ENCODE assay signal across 8 cellular contexts in genomic region chr9:129991139-129991538, GRCh38. TPM values are rescaled to one million over a fixed set of nuclear protein-coding genes. Genes with fewer than 3 reads are reported as not detected.
DNase-seq lines count a peak whose midpoint lies in the region; ATAC-seq and TF ChIP-seq lines count a peak whose summit lies in the region.
"Not testable (repeated sequence)": the region's sequence is repeated elsewhere in the genome, so short reads cannot be mapped to it uniquely, and the experiment has no call there.

No MANE protein-coding gene starts in this region.

- H3K4me1 Mint-ChIP-seq in CD4-positive, CD25-positive, alpha-beta regulatory T cell: peaks cover 44 to 88% (median 56%) of the 10 kb centered on the region in 4 donors
- H3K4me1 Mint-ChIP-seq in activated CD8-positive, alpha-beta T cell treated with anti-CD3 and anti-CD28 coated beads for 36 hours (ENCODE audit: low read depth): peaks cover 78% of the 10 kb centered on the region
- peaks cover 52 to 75% of the 10 kb centered on the region in 2 donors for H3K4me1 Mint-ChIP-seq in effector memory CD8-positive, alpha-beta T cell (ENCODE audit: low read depth in 2 of 2)
- H3K4me1 Mint-ChIP-seq in naive thymus-derived CD8-positive, alpha-beta T cell: peaks cover 41 to 75% (median 72%) of the 10 kb centered on the region in 4 donors
- peaks cover 55 to 85% of the 10 kb centered on the region in 2 donors for H3K4me1 Mint-ChIP-seq in stimulated activated naive B cell treated with anti-CD40 and anti-IgM and Interleukin-4, amounts not matched to agents 10 μg/mL and 1 μg/mL and 100 μg/mL, for 72 hours

- H3K27ac ChIP-seq in CD4-positive, CD25-positive, alpha-beta regulatory T cell (ENCODE audit: insufficient read depth, low read length, poor library complexity, severe bottlenecking): peak overlapping the region; percentile 91
- H3K27ac ChIP-seq in HCT116 (ENCODE audit: low read depth, low read length): not testable (repeated sequence)
- H3K27ac ChIP-seq in SU-DHL-6 (ENCODE audit: low read depth, low read length): peak overlapping the region; percentile 87

- TF ChIP-seq RAD21 in HCT116 (IDR thresholded peaks at IDR 0.05; ENCODE audit: low read depth): not testable (repeated sequence)

- not testable (repeated sequence) for H2AFZ ChIP-seq in HCT116 (ENCODE audit: low read depth, low read length, poor library complexity, severe bottlenecking); SU-DHL-6 (ENCODE audit: low read depth, low read length, severe bottlenecking)

- peak overlapping the region in 3 of 4 donors; percentile 77 to 84 (median 84) for H3K4me3 Mint-ChIP-seq in CD4-positive, CD25-positive, alpha-beta regulatory T cell
- peak overlapping the region; percentile 58 for H3K4me3 Mint-ChIP-seq in activated CD8-positive, alpha-beta T cell treated with anti-CD3 and anti-CD28 coated beads for 36 hours
- H3K4me3 Mint-ChIP-seq in effector memory CD8-positive, alpha-beta T cell: peak overlapping the region; percentile 61 to 73
- peak overlapping the region in 6 of 10 donors; percentile 7 to 87 (median 72) for H3K4me3 Mint-ChIP-seq in naive thymus-derived CD8-positive, alpha-beta T cell
- peak overlapping the region; percentile 60 to 71 for H3K4me3 Mint-ChIP-seq in stimulated activated naive B cell treated with anti-CD40 and anti-IgM and Interleukin-4, amounts not matched to agents 10 μg/mL and 1 μg/mL and 100 μg/mL, for 72 hours

- H3K27me3 ChIP-seq in CD4-positive, CD25-positive, alpha-beta regulatory T cell (ENCODE audit: control insufficient read depth, insufficient read depth, low read length); HCT116 (ENCODE audit: insufficient read depth, low read length); SU-DHL-6 (ENCODE audit: low read length): not testable (repeated sequence)

- H3K36me3 Mint-ChIP-seq in CD4-positive, CD25-positive, alpha-beta regulatory T cell: peaks cover 28% of the 10 kb centered on the region
- peaks cover 73% of the 10 kb centered on the region for H3K36me3 Mint-ChIP-seq in activated CD8-positive, alpha-beta T cell treated with anti-CD3 and anti-CD28 coated beads for 36 hours (ENCODE audit: low read depth)
- peaks cover 15 to 46% of the 10 kb centered on the region in 2 donors for H3K36me3 Mint-ChIP-seq in activated naive CD4-positive, alpha-beta T cell treated with anti-CD3 and anti-CD28 coated beads, Interleukin-2, amount 50 U/mL, for 72 hours
- peaks cover 61% of the 10 kb centered on the region for H3K36me3 Mint-ChIP-seq in effector memory CD8-positive, alpha-beta T cell (ENCODE audit: insufficient read depth)
- H3K36me3 Mint-ChIP-seq in naive thymus-derived CD8-positive, alpha-beta T cell: peaks cover 0 to 46% (median 5%) of the 10 kb centered on the region in 3 donors
- H3K36me3 Mint-ChIP-seq in stimulated activated naive B cell treated with anti-CD40 and anti-IgM and Interleukin-4, amounts not matched to agents 10 μg/mL and 1 μg/mL and 100 μg/mL, for 72 hours: peaks cover 51 to 70% of the 10 kb centered on the region in 2 donors

- DNase-seq in CD4-positive, CD25-positive, alpha-beta regulatory T cell; HCT116 (ENCODE audit: low read depth, low spot score); activated CD8-positive, alpha-beta T cell treated with anti-CD3 and anti-CD28 coated beads for 36 hours; activated naive CD4-positive, alpha-beta T cell treated with anti-CD3 and anti-CD28 coated beads, Interleukin-2, amount 50 U/mL, for 72 hours (ENCODE audit: low spot score in 2 of 2); effector memory CD8-positive, alpha-beta T cell; naive thymus-derived CD8-positive, alpha-beta T cell; stimulated activated naive B cell treated with anti-CD40 and anti-IgM and Interleukin-4, amounts not matched to agents 10 μg/mL and 1 μg/mL and 100 μg/mL, for 72 hours: not testable (repeated sequence)

- H3K36me3 ChIP-seq in CD4-positive, CD25-positive, alpha-beta regulatory T cell (ENCODE audit: control insufficient read depth, insufficient read depth, low read length): peaks cover 16% of the 10 kb centered on the region
- not testable (repeated sequence) for H3K36me3 ChIP-seq in HCT116 (ENCODE audit: control insufficient read depth in 1 of 2, insufficient read depth in 2 of 2, low read length in 2 of 2); SU-DHL-6 (ENCODE audit: low read length)

- not testable (repeated sequence) for ATAC-seq in CD4-positive, CD25-positive, alpha-beta regulatory T cell (ENCODE audit: low read depth in 2 of 2); HCT116; activated CD8-positive, alpha-beta T cell treated with anti-CD3 and anti-CD28 coated beads for 36 hours; activated naive CD4-positive, alpha-beta T cell treated with anti-CD3 and anti-CD28 coated beads, Interleukin-2, amount 50 U/mL, for 72 hours; effector memory CD8-positive, alpha-beta T cell (replicated peaks); naive thymus-derived CD8-positive, alpha-beta T cell; stimulated activated naive B cell treated with anti-CD40 and anti-IgM and Interleukin-4, amounts not matched to agents 10 μg/mL and 1 μg/mL and 100 μg/mL, for 72 hours (replicated peaks)

- not testable (repeated sequence) for H3K9me3 ChIP-seq in CD4-positive, CD25-positive, alpha-beta regulatory T cell (ENCODE audit: control insufficient read depth in 2 of 2, low read length in 2 of 2); HCT116 (ENCODE audit: control insufficient read depth in 1 of 2, insufficient read depth in 1 of 2, low read depth in 1 of 2, low read length in 2 of 2); SU-DHL-6 (ENCODE audit: insufficient read depth, low read length)

- not testable (repeated sequence) for H3K27me3 Mint-ChIP-seq in CD4-positive, CD25-positive, alpha-beta regulatory T cell; activated CD8-positive, alpha-beta T cell treated with anti-CD3 and anti-CD28 coated beads for 36 hours; effector memory CD8-positive, alpha-beta T cell; naive thymus-derived CD8-positive, alpha-beta T cell; stimulated activated naive B cell treated with anti-CD40 and anti-IgM and Interleukin-4, amounts not matched to agents 10 μg/mL and 1 μg/mL and 100 μg/mL, for 72 hours

- TF ChIP-seq CTCF in HCT116 (IDR thresholded peaks at IDR 0.05 in 2 of 3, conservative IDR thresholded peaks at IDR 0.05 in 1 of 3; ENCODE audit: borderline replicate concordance in 1 of 3, insufficient read depth in 1 of 3, low read depth in 2 of 3, low read length in 2 of 3); SU-DHL-6 (IDR thresholded peaks at IDR 0.05; ENCODE audit: insufficient read depth, low read length, poor library complexity, severe bottlenecking); activated CD8-positive, alpha-beta T cell treated with anti-CD3 and anti-CD28 coated beads for 36 hours (IDR thresholded peaks at IDR 0.05): not testable (repeated sequence)

- H3K9ac ChIP-seq in HCT116 (ENCODE audit: low read length); SU-DHL-6 (ENCODE audit: low read length): not testable (repeated sequence)

- not testable (repeated sequence) for BruUV-seq in HCT116 (replicated peaks; lab: Mats Ljungman, UMichigan)

- H3K9me2 ChIP-seq in HCT116 (ENCODE audit: insufficient read depth); SU-DHL-6 (replicated peaks; ENCODE audit: insufficient read depth, low read length): not testable (repeated sequence)

- not testable (repeated sequence) for H4K20me1 ChIP-seq in HCT116 (ENCODE audit: insufficient read depth); SU-DHL-6 (ENCODE audit: low read depth, low read length)

- H3K9me3 Mint-ChIP-seq in CD4-positive, CD25-positive, alpha-beta regulatory T cell; activated CD8-positive, alpha-beta T cell treated with anti-CD3 and anti-CD28 coated beads for 36 hours; activated naive CD4-positive, alpha-beta T cell treated with anti-CD3 and anti-CD28 coated beads, Interleukin-2, amount 50 U/mL, for 72 hours; effector memory CD8-positive, alpha-beta T cell; naive thymus-derived CD8-positive, alpha-beta T cell; stimulated activated naive B cell treated with anti-CD40 and anti-IgM and Interleukin-4, amounts not matched to agents 10 μg/mL and 1 μg/mL and 100 μg/mL, for 72 hours: not testable (repeated sequence)

- H3K4me1 ChIP-seq in CD4-positive, CD25-positive, alpha-beta regulatory T cell (ENCODE audit: control insufficient read depth, insufficient read depth, low read length, poor library complexity, severe bottlenecking): peaks cover 88% of the 10 kb centered on the region
- H3K4me1 ChIP-seq in HCT116 (ENCODE audit: control insufficient read depth in 1 of 2, insufficient read depth in 2 of 2, low read length in 2 of 2): peaks cover 29 to 47% of the 10 kb centered on the region in 2 experiments

- CTCF ChIA-PET in HCT116 (lab: Charles Lee): not testable (repeated sequence)
- CTCF ChIA-PET in activated CD8-positive, alpha-beta T cell treated with anti-CD3 and anti-CD28 coated beads for 36 hours (lab: Charles Lee): interaction anchor here (1.4 kb wide), 1 partner anchor 38 kb away, joined by 3 read pairs; no protein-coding TSS in a partner anchor

- not testable (repeated sequence) for H3K79me2 ChIP-seq in HCT116 (ENCODE audit: insufficient read depth, low read length)
- H3K79me2 ChIP-seq in SU-DHL-6 (ENCODE audit: insufficient read depth, low read length): peaks cover 92% of the 10 kb centered on the region

- 0 out of 2 replicates have a peak overlapping the region, but pooled peaks have one; percentile 55 for H3K4me2 ChIP-seq in HCT116 (ENCODE audit: low read length)
- peak overlapping the region; percentile 60 for H3K4me2 ChIP-seq in SU-DHL-6 (ENCODE audit: low read depth, low read length, poor library complexity, severe bottlenecking)

- H3K27ac Mint-ChIP-seq in CD4-positive, CD25-positive, alpha-beta regulatory T cell: peak overlapping the region; percentile 92 to 96 (median 94)
- peak overlapping the region; percentile 97 for H3K27ac Mint-ChIP-seq in activated CD8-positive, alpha-beta T cell treated with anti-CD3 and anti-CD28 coated beads for 36 hours
- H3K27ac Mint-ChIP-seq in activated naive CD4-positive, alpha-beta T cell treated with anti-CD3 and anti-CD28 coated beads, Interleukin-2, amount 50 U/mL, for 72 hours: peak overlapping the region; percentile 94 to 99
- H3K27ac Mint-ChIP-seq in effector memory CD8-positive, alpha-beta T cell: peak overlapping the region; percentile 75 to 96
- H3K27ac Mint-ChIP-seq in naive thymus-derived CD8-positive, alpha-beta T cell: peak overlapping the region; percentile 89 to 98 (median 95)
- H3K27ac Mint-ChIP-seq in stimulated activated naive B cell treated with anti-CD40 and anti-IgM and Interleukin-4, amounts not matched to agents 10 μg/mL and 1 μg/mL and 100 μg/mL, for 72 hours: peak overlapping the region; percentile 98

- H3K4me3 ChIP-seq in CD4-positive, CD25-positive, alpha-beta regulatory T cell (ENCODE audit: low read depth, low read length): peak overlapping the region; percentile 68
- not testable (repeated sequence) for H3K4me3 ChIP-seq in HCT116 (replicated peaks in 1 of 2; ENCODE audit: low read depth in 1 of 2, low read length in 2 of 2); SU-DHL-6 (ENCODE audit: insufficient read depth, low read length, poor library complexity, severe bottlenecking)

- RAD21 ChIA-PET in HCT116 (lab: Charles Lee; ENCODE audit: low non-redundant PET in 1 of 2, low total read pairs in 2 of 2, uncharacterized antibody in 2 of 2, unreplicated experiment in 2 of 2): not testable (repeated sequence)

- intact Hi-C loops in HCT116 (cut with micrococcal nuclease): not testable (repeated sequence)
- intact Hi-C loops in activated CD8-positive, alpha-beta T cell treated with anti-CD3 and anti-CD28 coated beads for 36 hours (cut with micrococcal nuclease): loop anchor here (5.0 kb wide), 1 partner anchor 46 kb away; no protein-coding TSS in a partner anchor

- POLR2A ChIA-PET in HCT116 (lab: Charles Lee): not testable (repeated sequence)
- POLR2A ChIA-PET in activated CD8-positive, alpha-beta T cell treated with anti-CD3 and anti-CD28 coated beads for 36 hours (lab: Charles Lee): interaction anchor here (0.6 to 12.9 kb wide), 18 partner anchors 8 to 122 kb away, joined by 3 to 110 read pairs (median 6); partner anchors contain the start of gene FNBP1
- POLR2A ChIA-PET in naive thymus-derived CD8-positive, alpha-beta T cell (lab: Charles Lee): interaction anchor here (0.5 to 1.4 kb wide), 6 partner anchors 11 to 195 kb away, joined by 3 to 5 read pairs (median 4); no protein-coding TSS in a partner anchor

- peaks cover 52% of the 10 kb centered on the region for H3F3A ChIP-seq in SU-DHL-6 (ENCODE audit: insufficient read depth)

- TF ChIP-seq POLR2A in HCT116 (IDR thresholded peaks at IDR 0.05; ENCODE audit: borderline replicate concordance, extremely low read depth, insufficient read depth, insufficient read length): not testable (repeated sequence)

RNA-seq across cellular contexts. Expression of gene FNBP1, which starts 51.9 kb away (rescaled TPM):
- 253 TPM for total RNA-seq in CD4-positive, CD25-positive, alpha-beta regulatory T cell
- polyA plus RNA-seq in CD4-positive, CD25-positive, alpha-beta regulatory T cell: 100 to 1,000 TPM; 147 to 218 (median 188) TPM
- total RNA-seq in HCT116 (2021; ENCODE audit: unreplicated experiment): 25.0 TPM
- 14.6 and 15.6 TPM in 2 replicates for polyA plus RNA-seq in HCT116 (2012)
- total RNA-seq in activated CD8-positive, alpha-beta T cell treated with anti-CD3 and anti-CD28 coated beads for 36 hours: 100 to 1,000 TPM; 266 to 268 TPM
- 100 to 1,000 TPM; 183 to 199 TPM for total RNA-seq in activated naive CD4-positive, alpha-beta T cell treated with anti-CD3 and anti-CD28 coated beads, Interleukin-2, amount 50 U/mL, for 72 hours
- 100 to 1,000 TPM; 156 to 164 TPM for total RNA-seq in naive thymus-derived CD8-positive, alpha-beta T cell
- 100 to 1,000 TPM; 130 to 143 (median 136) TPM for polyA plus RNA-seq in naive thymus-derived CD8-positive, alpha-beta T cell
